In genomic region chr1:67767103-67767502, GRCh38 we compare ENCODE assay signal across 1 cellular context.
TF ChIP-seq lines count a peak whose summit lies in the region.

No MANE protein-coding gene starts in this region.

TF ChIP-seq in GM12878, 131 proteins besides CTCF, POLR2A, EP300 and RAD21:
- TF ChIP-seq RBBP5 (conservative IDR thresholded peaks at IDR 0.05) (no peak), RCOR1 (conservative IDR thresholded peaks at IDR 0.05; ENCODE audit: low read depth, low read length) (no peak), PAX8 (IDR thresholded peaks at IDR 0.05) (no peak), DPF2 (IDR thresholded peaks at IDR 0.05) (no peak), RELA (IDR thresholded peaks at IDR 0.05; ENCODE audit: borderline replicate concordance, partially characterized antibody) (no peak), LARP7 (IDR thresholded peaks at IDR 0.05) (no peak)
- TF ChIP-seq, protein P1, sequence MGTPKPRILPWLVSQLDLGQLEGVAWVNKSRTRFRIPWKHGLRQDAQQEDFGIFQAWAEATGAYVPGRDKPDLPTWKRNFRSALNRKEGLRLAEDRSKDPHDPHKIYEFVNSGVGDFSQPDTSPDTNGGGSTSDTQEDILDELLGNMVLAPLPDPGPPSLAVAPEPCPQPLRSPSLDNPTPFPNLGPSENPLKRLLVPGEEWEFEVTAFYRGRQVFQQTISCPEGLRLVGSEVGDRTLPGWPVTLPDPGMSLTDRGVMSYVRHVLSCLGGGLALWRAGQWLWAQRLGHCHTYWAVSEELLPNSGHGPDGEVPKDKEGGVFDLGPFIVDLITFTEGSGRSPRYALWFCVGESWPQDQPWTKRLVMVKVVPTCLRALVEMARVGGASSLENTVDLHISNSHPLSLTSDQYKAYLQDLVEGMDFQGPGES (IDR thresholded peaks at IDR 0.05), result no peak
- TF ChIP-seq, protein P2, sequence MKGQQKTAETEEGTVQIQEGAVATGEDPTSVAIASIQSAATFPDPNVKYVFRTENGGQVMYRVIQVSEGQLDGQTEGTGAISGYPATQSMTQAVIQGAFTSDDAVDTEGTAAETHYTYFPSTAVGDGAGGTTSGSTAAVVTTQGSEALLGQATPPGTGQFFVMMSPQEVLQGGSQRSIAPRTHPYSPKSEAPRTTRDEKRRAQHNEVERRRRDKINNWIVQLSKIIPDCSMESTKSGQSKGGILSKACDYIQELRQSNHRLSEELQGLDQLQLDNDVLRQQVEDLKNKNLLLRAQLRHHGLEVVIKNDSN (IDR thresholded peaks at IDR 0.05; ENCODE audit: borderline replicate concordance, extremely low read length, insufficient read depth, low read depth, low read length), result no peak
